ENCODE assay signal across 1 cellular context in the genomic region with DNA sequence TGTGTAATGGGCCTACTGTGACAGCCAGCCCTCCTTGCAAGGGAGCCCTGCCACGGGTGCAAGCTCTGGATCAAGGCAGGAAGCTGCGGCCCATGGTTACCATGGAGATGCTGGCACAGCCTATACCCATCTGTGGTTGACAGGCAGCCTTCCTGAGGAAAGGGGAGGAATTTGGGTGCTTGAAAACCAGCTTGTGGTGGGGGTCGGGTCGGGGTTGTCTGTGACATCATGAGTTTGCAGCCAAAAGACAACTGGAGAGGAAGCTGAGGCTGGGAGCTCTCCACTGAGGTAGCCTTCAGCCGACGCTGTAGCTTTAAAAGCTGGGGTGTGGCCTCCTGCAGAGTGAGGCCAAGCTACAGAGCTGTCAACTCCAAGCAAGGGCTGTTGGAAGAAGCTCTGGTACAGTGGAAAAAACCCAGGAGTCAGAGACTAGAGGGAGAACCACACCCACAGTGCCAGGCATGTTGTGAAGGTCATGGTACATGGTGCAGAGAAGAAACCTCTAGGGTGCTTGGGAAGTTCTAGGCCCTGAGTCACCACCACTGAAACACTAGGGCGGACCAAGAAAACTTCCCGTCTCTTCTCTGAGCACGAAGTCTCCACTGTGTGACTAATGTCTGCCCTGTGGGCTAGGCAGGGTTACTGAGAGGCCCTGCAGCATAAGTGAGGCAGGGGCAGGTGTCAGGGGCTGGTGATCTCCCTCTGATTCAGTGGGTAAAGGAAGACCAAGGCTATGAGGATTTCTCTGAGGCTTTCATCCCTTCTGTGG.
TF ChIP-seq lines count a peak whose summit lies in the region.

No MANE protein-coding gene starts in this region.

TF ChIP-seq in HepG2, 621 proteins besides CTCF, POLR2A, EP300 and RAD21 (continued from another document and continues in another):
- TF ChIP-seq, protein P1, sequence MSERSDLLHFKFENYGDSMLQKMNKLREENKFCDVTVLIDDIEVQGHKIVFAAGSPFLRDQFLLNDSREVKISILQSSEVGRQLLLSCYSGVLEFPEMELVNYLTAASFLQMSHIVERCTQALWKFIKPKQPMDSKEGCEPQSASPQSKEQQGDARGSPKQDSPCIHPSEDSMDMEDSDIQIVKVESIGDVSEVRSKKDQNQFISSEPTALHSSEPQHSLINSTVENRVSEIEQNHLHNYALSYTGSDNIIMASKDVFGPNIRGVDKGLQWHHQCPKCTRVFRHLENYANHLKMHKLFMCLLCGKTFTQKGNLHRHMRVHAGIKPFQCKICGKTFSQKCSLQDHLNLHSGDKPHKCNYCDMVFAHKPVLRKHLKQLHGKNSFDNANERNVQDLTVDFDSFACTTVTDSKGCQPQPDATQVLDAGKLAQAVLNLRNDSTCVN (CRISPR knock-in tag; IDR thresholded peaks at IDR 0.05; ENCODE audit: borderline replicate concordance): 0 out of 2 replicates have a peak, but pooled peaks have one; percentile 33
- TF ChIP-seq RARA (CRISPR knock-in tag; IDR thresholded peaks at IDR 0.05): peak; percentile 51
- TF ChIP-seq, protein P2, sequence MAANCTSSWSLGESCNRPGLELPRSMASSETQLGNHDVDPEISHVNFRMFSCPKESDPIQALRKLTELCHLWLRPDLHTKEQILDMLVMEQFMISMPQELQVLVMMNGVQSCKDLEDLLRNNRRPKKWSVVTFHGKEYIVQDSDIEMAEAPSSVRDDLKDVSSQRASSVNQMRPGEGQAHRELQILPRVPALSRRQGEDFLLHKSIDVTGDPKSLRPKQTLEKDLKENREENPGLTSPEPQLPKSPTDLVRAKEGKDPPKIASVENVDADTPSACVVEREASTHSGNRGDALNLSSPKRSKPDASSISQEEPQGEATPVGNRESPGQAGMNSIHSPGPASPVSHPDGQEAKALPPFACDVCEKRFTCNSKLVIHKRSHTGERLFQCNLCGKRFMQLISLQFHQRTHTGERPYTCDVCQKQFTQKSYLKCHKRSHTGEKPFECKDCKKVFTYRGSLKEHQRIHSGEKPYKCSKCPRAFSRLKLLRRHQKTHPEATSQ (CRISPR knock-in tag; IDR thresholded peaks at IDR 0.05; ENCODE audit: borderline replicate concordance): 0 out of 2 replicates have a peak, but pooled peaks have one; percentile 28
- TF ChIP-seq HCFC1 (IDR thresholded peaks at IDR 0.05; ENCODE audit: low read depth, low read length): no peak
- peak; percentile 88 for TF ChIP-seq ZNF501 (CRISPR knock-in tag; IDR thresholded peaks at IDR 0.05)
- TF ChIP-seq ZBTB20 (CRISPR knock-in tag; IDR thresholded peaks at IDR 0.05; ENCODE audit: borderline replicate concordance, low read depth): no peak
- peak; percentile 55 for TF ChIP-seq HNF4A (CRISPR knock-in tag; IDR thresholded peaks at IDR 0.05)
- 0 out of 2 replicates have a peak, but pooled peaks have one; percentile 25 for TF ChIP-seq BCL6 (CRISPR knock-in tag; IDR thresholded peaks at IDR 0.05)
- no peak for TF ChIP-seq ZNF775 (CRISPR knock-in tag; IDR thresholded peaks at IDR 0.05; ENCODE audit: borderline replicate concordance)
- 0 out of 2 replicates have a peak, but pooled peaks have one; percentile 57 for TF ChIP-seq ZNF160 (CRISPR knock-in tag; IDR thresholded peaks at IDR 0.05)
- 0 out of 2 replicates have a peak, but pooled peaks have one; percentile 11 for TF ChIP-seq MXD4 (CRISPR knock-in tag; IDR thresholded peaks at IDR 0.05)
- TF ChIP-seq, protein P3, sequence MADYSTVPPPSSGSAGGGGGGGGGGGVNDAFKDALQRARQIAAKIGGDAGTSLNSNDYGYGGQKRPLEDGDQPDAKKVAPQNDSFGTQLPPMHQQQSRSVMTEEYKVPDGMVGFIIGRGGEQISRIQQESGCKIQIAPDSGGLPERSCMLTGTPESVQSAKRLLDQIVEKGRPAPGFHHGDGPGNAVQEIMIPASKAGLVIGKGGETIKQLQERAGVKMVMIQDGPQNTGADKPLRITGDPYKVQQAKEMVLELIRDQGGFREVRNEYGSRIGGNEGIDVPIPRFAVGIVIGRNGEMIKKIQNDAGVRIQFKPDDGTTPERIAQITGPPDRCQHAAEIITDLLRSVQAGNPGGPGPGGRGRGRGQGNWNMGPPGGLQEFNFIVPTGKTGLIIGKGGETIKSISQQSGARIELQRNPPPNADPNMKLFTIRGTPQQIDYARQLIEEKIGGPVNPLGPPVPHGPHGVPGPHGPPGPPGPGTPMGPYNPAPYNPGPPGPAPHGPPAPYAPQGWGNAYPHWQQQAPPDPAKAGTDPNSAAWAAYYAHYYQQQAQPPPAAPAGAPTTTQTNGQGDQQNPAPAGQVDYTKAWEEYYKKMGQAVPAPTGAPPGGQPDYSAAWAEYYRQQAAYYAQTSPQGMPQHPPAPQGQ (CRISPR knock-in tag; IDR thresholded peaks at IDR 0.05; ENCODE audit: borderline replicate concordance): 0 out of 2 replicates have a peak, but pooled peaks have one; percentile 37
- TF ChIP-seq ISL2 (CRISPR knock-in tag; IDR thresholded peaks at IDR 0.05): 0 out of 2 replicates have a peak, but pooled peaks have one; percentile 6
- peak; percentile 19; the same call in 1 of the 2 replicates for TF ChIP-seq BRD4 (CRISPR knock-in tag; IDR thresholded peaks at IDR 0.05)
- TF ChIP-seq, protein P4, sequence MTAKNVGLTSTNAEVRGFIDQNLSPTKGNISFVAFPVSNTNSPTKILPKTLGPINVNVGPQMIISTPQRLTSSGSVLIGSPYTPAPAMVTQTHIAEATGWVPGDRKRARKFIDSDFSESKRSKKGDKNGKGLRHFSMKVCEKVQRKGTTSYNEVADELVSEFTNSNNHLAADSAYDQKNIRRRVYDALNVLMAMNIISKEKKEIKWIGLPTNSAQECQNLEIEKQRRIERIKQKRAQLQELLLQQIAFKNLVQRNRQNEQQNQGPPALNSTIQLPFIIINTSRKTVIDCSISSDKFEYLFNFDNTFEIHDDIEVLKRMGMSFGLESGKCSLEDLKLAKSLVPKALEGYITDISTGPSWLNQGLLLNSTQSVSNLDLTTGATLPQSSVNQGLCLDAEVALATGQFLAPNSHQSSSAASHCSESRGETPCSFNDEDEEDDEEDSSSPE (CRISPR knock-in tag; IDR thresholded peaks at IDR 0.05): 0 out of 2 replicates have a peak, but pooled peaks have one; percentile 13
- TF ChIP-seq FOSL2 (CRISPR knock-in tag; IDR thresholded peaks at IDR 0.05): peak; percentile 80
- TF ChIP-seq ZNF607 (CRISPR knock-in tag; IDR thresholded peaks at IDR 0.05; ENCODE audit: borderline replicate concordance): peak; percentile 74; the same call in 1 of the 2 replicates
- TF ChIP-seq SOX6 (IDR thresholded peaks at IDR 0.05): no peak
- peak; percentile 58 for TF ChIP-seq SOX6 (CRISPR knock-in tag; IDR thresholded peaks at IDR 0.05)
- TF ChIP-seq, protein P5, sequence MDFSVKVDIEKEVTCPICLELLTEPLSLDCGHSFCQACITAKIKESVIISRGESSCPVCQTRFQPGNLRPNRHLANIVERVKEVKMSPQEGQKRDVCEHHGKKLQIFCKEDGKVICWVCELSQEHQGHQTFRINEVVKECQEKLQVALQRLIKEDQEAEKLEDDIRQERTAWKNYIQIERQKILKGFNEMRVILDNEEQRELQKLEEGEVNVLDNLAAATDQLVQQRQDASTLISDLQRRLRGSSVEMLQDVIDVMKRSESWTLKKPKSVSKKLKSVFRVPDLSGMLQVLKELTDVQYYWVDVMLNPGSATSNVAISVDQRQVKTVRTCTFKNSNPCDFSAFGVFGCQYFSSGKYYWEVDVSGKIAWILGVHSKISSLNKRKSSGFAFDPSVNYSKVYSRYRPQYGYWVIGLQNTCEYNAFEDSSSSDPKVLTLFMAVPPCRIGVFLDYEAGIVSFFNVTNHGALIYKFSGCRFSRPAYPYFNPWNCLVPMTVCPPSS (IDR thresholded peaks at IDR 0.05): no peak
- TF ChIP-seq TGIF2 (CRISPR knock-in tag; IDR thresholded peaks at IDR 0.05): peak; percentile 76
- TF ChIP-seq ZNF878 (CRISPR knock-in tag; IDR thresholded peaks at IDR 0.05): 0 out of 2 replicates have a peak, but pooled peaks have one; percentile 17
- TF ChIP-seq CEBPG (CRISPR knock-in tag; IDR thresholded peaks at IDR 0.05): peak; percentile 9; the same call in 1 of the 2 replicates
- TF ChIP-seq, protein P6, sequence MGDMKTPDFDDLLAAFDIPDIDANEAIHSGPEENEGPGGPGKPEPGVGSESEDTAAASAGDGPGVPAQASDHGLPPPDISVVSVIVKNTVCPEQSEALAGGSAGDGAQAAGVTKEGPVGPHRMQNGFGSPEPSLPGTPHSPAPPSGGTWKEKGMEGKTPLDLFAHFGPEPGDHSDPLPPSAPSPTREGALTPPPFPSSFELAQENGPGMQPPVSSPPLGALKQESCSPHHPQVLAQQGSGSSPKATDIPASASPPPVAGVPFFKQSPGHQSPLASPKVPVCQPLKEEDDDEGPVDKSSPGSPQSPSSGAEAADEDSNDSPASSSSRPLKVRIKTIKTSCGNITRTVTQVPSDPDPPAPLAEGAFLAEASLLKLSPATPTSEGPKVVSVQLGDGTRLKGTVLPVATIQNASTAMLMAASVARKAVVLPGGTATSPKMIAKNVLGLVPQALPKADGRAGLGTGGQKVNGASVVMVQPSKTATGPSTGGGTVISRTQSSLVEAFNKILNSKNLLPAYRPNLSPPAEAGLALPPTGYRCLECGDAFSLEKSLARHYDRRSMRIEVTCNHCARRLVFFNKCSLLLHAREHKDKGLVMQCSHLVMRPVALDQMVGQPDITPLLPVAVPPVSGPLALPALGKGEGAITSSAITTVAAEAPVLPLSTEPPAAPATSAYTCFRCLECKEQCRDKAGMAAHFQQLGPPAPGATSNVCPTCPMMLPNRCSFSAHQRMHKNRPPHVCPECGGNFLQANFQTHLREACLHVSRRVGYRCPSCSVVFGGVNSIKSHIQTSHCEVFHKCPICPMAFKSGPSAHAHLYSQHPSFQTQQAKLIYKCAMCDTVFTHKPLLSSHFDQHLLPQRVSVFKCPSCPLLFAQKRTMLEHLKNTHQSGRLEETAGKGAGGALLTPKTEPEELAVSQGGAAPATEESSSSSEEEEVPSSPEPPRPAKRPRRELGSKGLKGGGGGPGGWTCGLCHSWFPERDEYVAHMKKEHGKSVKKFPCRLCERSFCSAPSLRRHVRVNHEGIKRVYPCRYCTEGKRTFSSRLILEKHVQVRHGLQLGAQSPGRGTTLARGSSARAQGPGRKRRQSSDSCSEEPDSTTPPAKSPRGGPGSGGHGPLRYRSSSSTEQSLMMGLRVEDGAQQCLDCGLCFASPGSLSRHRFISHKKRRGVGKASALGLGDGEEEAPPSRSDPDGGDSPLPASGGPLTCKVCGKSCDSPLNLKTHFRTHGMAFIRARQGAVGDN (CRISPR knock-in tag; IDR thresholded peaks at IDR 0.05): peak; percentile 60; the same call in 1 of the 2 replicates
- TF ChIP-seq ZNF317 (CRISPR knock-in tag; IDR thresholded peaks at IDR 0.05): 0 out of 2 replicates have a peak, but pooled peaks have one; percentile 52
- peak; percentile 22 for TF ChIP-seq ZFX (CRISPR knock-in tag; IDR thresholded peaks at IDR 0.05; ENCODE audit: low read depth)
- peak; percentile 21 for TF ChIP-seq YY1 (IDR thresholded peaks at IDR 0.05; ENCODE audit: insufficient read depth, insufficient replicate concordance, low read depth, low read length)
- no peak for TF ChIP-seq TRIM24 (CRISPR knock-in tag; IDR thresholded peaks at IDR 0.05)
- peak; percentile 58; the same call in 1 of the 2 replicates for TF ChIP-seq TARDBP (CRISPR knock-in tag; IDR thresholded peaks at IDR 0.05)
- no peak for TF ChIP-seq ATF7 (IDR thresholded peaks at IDR 0.05)
- TF ChIP-seq ATF7 (CRISPR knock-in tag; IDR thresholded peaks at IDR 0.05): no peak
- TF ChIP-seq SMC3 (IDR thresholded peaks at IDR 0.05; ENCODE audit: low read length): 0 out of 2 replicates have a peak, but pooled peaks have one; percentile 13
- TF ChIP-seq PCBP2 (optimal IDR thresholded peaks at IDR 0.05; ENCODE audit: low read depth, low read length, poor library complexity, severe bottlenecking): no peak
- TF ChIP-seq SP4 (CRISPR knock-in tag; IDR thresholded peaks at IDR 0.05): no peak
- TF ChIP-seq, protein P7, sequence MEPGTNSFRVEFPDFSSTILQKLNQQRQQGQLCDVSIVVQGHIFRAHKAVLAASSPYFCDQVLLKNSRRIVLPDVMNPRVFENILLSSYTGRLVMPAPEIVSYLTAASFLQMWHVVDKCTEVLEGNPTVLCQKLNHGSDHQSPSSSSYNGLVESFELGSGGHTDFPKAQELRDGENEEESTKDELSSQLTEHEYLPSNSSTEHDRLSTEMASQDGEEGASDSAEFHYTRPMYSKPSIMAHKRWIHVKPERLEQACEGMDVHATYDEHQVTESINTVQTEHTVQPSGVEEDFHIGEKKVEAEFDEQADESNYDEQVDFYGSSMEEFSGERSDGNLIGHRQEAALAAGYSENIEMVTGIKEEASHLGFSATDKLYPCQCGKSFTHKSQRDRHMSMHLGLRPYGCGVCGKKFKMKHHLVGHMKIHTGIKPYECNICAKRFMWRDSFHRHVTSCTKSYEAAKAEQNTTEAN (CRISPR knock-in tag; conservative IDR thresholded peaks at IDR 0.05): 0 out of 2 replicates have a peak, but pooled peaks have one; percentile 0
- peak; percentile 59; the same call in 1 of the 2 replicates for TF ChIP-seq RFX3 (CRISPR knock-in tag; IDR thresholded peaks at IDR 0.05)
- TF ChIP-seq SP5 (CRISPR knock-in tag; IDR thresholded peaks at IDR 0.05; ENCODE audit: borderline replicate concordance, low read depth): peak; percentile 51; the same call in 1 of the 2 replicates
- no peak for TF ChIP-seq ZNF552 (CRISPR knock-in tag; IDR thresholded peaks at IDR 0.05; ENCODE audit: borderline replicate concordance)
- TF ChIP-seq GFI1 (CRISPR knock-in tag; IDR thresholded peaks at IDR 0.05; ENCODE audit: borderline replicate concordance): peak; percentile 66
- TF ChIP-seq HNF4G (IDR thresholded peaks at IDR 0.05; ENCODE audit: borderline replicate concordance, low read depth, low read length): 0 out of 2 replicates have a peak, but pooled peaks have one; percentile 4
- TF ChIP-seq HNF4G (CRISPR knock-in tag; IDR thresholded peaks at IDR 0.05; ENCODE audit: borderline replicate concordance, low read depth): no peak
- peak; percentile 70; the same call in 1 of the 2 replicates for TF ChIP-seq MEIS1 (CRISPR knock-in tag; IDR thresholded peaks at IDR 0.05; ENCODE audit: borderline replicate concordance)
- TF ChIP-seq NR2C2 (CRISPR knock-in tag; IDR thresholded peaks at IDR 0.05; ENCODE audit: borderline replicate concordance): no peak
- no peak for TF ChIP-seq ZNF431 (CRISPR knock-in tag; IDR thresholded peaks at IDR 0.05; ENCODE audit: borderline replicate concordance, low read depth)
- peak; percentile 98 for TF ChIP-seq ZNF766 (CRISPR knock-in tag; IDR thresholded peaks at IDR 0.05; ENCODE audit: borderline replicate concordance)
- peak; percentile 55; the same call in 1 of the 2 replicates for TF ChIP-seq SIN3A (IDR thresholded peaks at IDR 0.05; ENCODE audit: borderline replicate concordance, low read depth, low read length)
- TF ChIP-seq, protein P8, sequence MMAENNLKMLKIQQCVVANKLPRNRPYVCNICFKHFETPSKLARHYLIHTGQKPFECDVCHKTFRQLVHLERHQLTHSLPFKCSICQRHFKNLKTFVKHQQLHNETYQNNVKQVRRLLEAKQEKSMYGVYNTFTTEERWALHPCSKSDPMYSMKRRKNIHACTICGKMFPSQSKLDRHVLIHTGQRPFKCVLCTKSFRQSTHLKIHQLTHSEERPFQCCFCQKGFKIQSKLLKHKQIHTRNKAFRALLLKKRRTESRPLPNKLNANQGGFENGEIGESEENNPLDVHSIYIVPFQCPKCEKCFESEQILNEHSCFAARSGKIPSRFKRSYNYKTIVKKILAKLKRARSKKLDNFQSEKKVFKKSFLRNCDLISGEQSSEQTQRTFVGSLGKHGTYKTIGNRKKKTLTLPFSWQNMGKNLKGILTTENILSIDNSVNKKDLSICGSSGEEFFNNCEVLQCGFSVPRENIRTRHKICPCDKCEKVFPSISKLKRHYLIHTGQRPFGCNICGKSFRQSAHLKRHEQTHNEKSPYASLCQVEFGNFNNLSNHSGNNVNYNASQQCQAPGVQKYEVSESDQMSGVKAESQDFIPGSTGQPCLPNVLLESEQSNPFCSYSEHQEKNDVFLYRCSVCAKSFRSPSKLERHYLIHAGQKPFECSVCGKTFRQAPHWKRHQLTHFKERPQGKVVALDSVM (CRISPR knock-in tag; IDR thresholded peaks at IDR 0.05): 0 out of 2 replicates have a peak, but pooled peaks have one; percentile 37
- TF ChIP-seq ZMYM3 (CRISPR knock-in tag; IDR thresholded peaks at IDR 0.05): peak; percentile 28; the same call in 1 of the 2 replicates
